ENCODE assay signal across 22 cellular contexts in genomic region chr20:56575157-56575556, GRCh38. TPM values are rescaled to one million over a fixed set of nuclear protein-coding genes. Genes with fewer than 3 reads are reported as not detected.
"Had no signal": no experiment of that assay in that cellular context is flagged by ENCODE, and none has a peak within 500 bp of the region (broad histone marks: within the 10 kb centered on the region; RNA-seq: fewer than 3 reads in every experiment).

No MANE protein-coding gene starts in this region.

- ATAC-seq: activated CD4-positive, alpha-beta T cell treated with anti-CD3 and anti-CD28 coated beads for 36 hours; gastrocnemius medialis; WTC11 had no signal

- H3K27ac ChIP-seq: colonic mucosa, gastrocnemius medialis, left lung, stomach, testis had no signal

- H3K4me3 ChIP-seq: colonic mucosa, gastrocnemius medialis, left lung, skin epidermis, stomach, testis had no signal

- H3K27me3 ChIP-seq: colonic mucosa, gastrocnemius medialis, testis had no signal

- DNase-seq: activated CD4-positive, alpha-beta T cell treated with anti-CD3 and anti-CD28 coated beads for 36 hours; activated CD4-positive, alpha-beta T cell treated with anti-CD3 and anti-CD28 coated beads, Interleukin-2, amount 50 U/mL, for 48 hours; activated T-cell treated with anti-CD3 and anti-CD28 coated beads for 4 hours; central memory CD4-positive, alpha-beta T cell; colonic mucosa; gastrocnemius medialis; head of caudate nucleus; left lung; midbrain; stimulated activated CD4-positive, alpha-beta T cell treated with anti-CD3 and anti-CD28 coated beads, Interleukin-15, amount 100 ng/mL, for 24 hours; stimulated activated CD4-positive, alpha-beta T cell treated with anti-CD3 and anti-CD28 coated beads, Interleukin-4, amount 100 ng/mL, for 1 hour; stomach; T-helper 2 cell; testis had no signal

- H3K4me1 ChIP-seq: colonic mucosa, gastrocnemius medialis, left lung, stomach, testis had no signal

- H3K36me3 ChIP-seq: colonic mucosa, gastrocnemius medialis, left lung, stomach had no signal

- H3K9me3 ChIP-seq: colonic mucosa, gastrocnemius medialis, left lung, testis had no signal

RNA-seq across cellular contexts. Expression of gene FAM209B, which starts 42.1 kb away (rescaled TPM):
- total RNA-seq: epithelial cell of proximal tubule, gastrocnemius medialis, kidney, mammary epithelial cell, progenitor cell of endocrine pancreas, stomach, ureter had no signal

RNA-seq across cellular contexts. Expression of gene FAM209A, which starts 50.6 kb away (rescaled TPM):
- total RNA-seq: epithelial cell of proximal tubule, gastrocnemius medialis, progenitor cell of endocrine pancreas, ureter had no signal

RNA-seq across cellular contexts. Expression of gene TFAP2C, which starts 53.9 kb away (rescaled TPM):
- total RNA-seq: activated CD4-positive, alpha-beta T cell treated with anti-CD3 and anti-CD28 coated beads for 36 hours; activated T-helper 1 cell treated with anti-CD3 and anti-CD28 coated beads, Interleukin-12 subunit alpha, Interleukin-12 subunit beta, Interleukin-2, Interleukin-4 antibody, amounts not matched to agents 30 ng/mL and 10 ng/mL and 1 ng/mL, durations not matched to agents 14 hours and 24 hours and 36 hours had no signal
